ENCODE assay signal across 8 cellular contexts in the genomic region with DNA sequence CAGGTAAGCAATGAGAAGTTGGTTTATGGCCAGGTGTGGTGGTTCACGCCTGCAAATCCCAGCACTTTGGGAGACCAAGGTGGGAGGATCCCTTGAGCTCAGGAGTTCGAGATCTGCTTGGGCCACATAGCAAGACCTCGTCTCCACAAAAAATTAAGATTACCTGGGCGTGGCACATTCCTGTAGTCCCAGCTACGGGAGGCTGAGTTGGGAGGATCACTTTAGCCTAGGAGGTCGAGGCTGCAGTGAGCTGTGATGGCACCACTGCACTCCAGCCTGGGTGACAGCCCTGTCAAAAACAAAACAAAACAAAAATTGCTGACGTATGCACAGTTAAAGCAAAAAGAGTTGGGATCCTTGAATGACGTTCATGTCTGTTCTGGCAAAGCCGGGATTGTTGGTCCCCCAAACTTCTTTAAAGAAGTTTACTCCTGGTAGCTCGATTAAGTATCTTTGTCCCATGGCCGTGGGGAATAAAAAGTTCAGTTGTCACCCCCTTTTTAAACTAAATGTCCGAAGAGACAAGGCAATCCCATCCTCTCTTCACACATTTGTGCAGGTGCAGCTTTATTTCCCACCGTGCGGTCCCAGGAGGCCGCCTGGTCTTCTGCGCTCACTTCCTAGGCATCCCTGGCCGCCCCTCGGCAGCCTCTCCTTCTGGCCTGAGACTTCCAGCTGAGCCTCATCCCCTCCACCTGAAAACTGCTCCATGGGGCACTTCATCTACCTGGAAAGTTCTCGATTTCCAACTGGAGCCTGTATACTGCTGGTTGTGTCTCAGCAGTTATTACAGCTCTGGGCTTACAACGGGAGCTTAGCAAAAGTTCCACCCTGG. TPM values are rescaled to one million over a fixed set of nuclear protein-coding genes. Genes with fewer than 3 reads are reported as not detected.
DNase-seq lines count a peak whose midpoint lies in the region; ATAC-seq and TF ChIP-seq lines count a peak whose summit lies in the region.

No MANE protein-coding gene starts in this region.

- POLR2A ChIA-PET in OCI-LY7 (lab: Charles Lee) = interaction anchor here (0.9 to 1.7 kb wide), 5 partner anchors 9 to 79 kb away, joined by 3 to 8 read pairs (median 3); no protein-coding TSS in a partner anchor

- DNase-seq in GM23338 (ENCODE audit: low spot score) (no peak), OCI-LY7 (ENCODE audit: low spot score) (no peak), endodermal cell (no peak), G401 (ENCODE audit: low spot score) (no peak)
- DNase-seq in natural killer cell treated with Interleukin-12 subunit alpha and Interleukin-12 subunit beta and Interleukin-15 and Interleukin-18, amount 100 ng/mL, for 72 hours (ENCODE audit: low spot score) = no peak
- DNase-seq in effector CD8-positive, alpha-beta T cell (lab: John Stamatoyannopoulos, UW) = no peak

- H3K27me3 ChIP-seq in GM23338 (ENCODE audit: insufficient read depth) (no peaks in the 10 kb centered on the region), endodermal cell (ENCODE audit: control insufficient read depth, insufficient read depth, low read length, poor library complexity, severe bottlenecking) (no peaks in the 10 kb centered on the region)

- H3K36me3 ChIP-seq in GM23338 (ENCODE audit: insufficient read depth) = no peaks in the 10 kb centered on the region
- peaks cover 2% of the 10 kb centered on the region; the same call in 1 of the 2 replicates for H3K36me3 ChIP-seq in OCI-LY7 (ENCODE audit: insufficient read depth, low read length)
- no peaks in the 10 kb centered on the region for H3K36me3 ChIP-seq in endodermal cell (ENCODE audit: control insufficient read depth, insufficient read depth, low read length)

- H3K9me2 ChIP-seq in GM23338 (ENCODE audit: insufficient read depth) = peaks cover 3% of the 10 kb centered on the region; the same call in 1 of the 2 replicates
- no peaks in the 10 kb centered on the region for H3K9me2 ChIP-seq in OCI-LY7 (ENCODE audit: insufficient read depth, low read length)

- H3K79me2 ChIP-seq in GM23338 (replicated peaks; ENCODE audit: insufficient read depth) (peaks cover 35% of the 10 kb centered on the region), OCI-LY7 (ENCODE audit: insufficient read depth, low read depth, low read length) (peaks cover 37% of the 10 kb centered on the region)

- peak overlapping the region; percentile 95 for H3K27ac Mint-ChIP-seq in GM23338
- H3K27ac Mint-ChIP-seq in endodermal cell = peak overlapping the region; percentile 92
- peak overlapping the region; percentile 73 to 87 for H3K27ac Mint-ChIP-seq in natural killer cell treated with Interleukin-12 subunit alpha and Interleukin-12 subunit beta and Interleukin-15 and Interleukin-18, amount 100 ng/mL, for 72 hours

- H3K9ac ChIP-seq in endodermal cell (ENCODE audit: extremely low read depth, low read length, poor library complexity, severe bottlenecking) = peak overlapping the region; percentile 66

- H3K4me3 ChIP-seq in GM08714 (ENCODE audit: low read length) (peak overlapping the region; percentile 90), GM23338 (peak overlapping the region; percentile 99), OCI-LY7 (ENCODE audit: low read depth, low read length, poor library complexity, severe bottlenecking) (peak overlapping the region; percentile 77), endodermal cell (ENCODE audit: low read length) (peak overlapping the region; percentile 92)

- WGBS in endodermal cell (ENCODE audit: insufficient coverage in 1 of 2, insufficient read length in 1 of 2), 2 experiments = 62 to 70% methylated on average over 16 to 20 of the region's 20 CpGs

- H2AFZ ChIP-seq in GM23338 (peak overlapping the region; percentile 100), OCI-LY7 (ENCODE audit: low read length) (peak overlapping the region; percentile 86)

- intact Hi-C loops in OCI-LY7 (cut with micrococcal nuclease; ENCODE audit: unreplicated experiment) = no loop called here

- H3K4me2 ChIP-seq in GM23338 (peak overlapping the region; percentile 94), OCI-LY7 (ENCODE audit: low read length) (peak overlapping the region; percentile 74)

- peak overlapping the region; percentile 88 for H3K4me3 Mint-ChIP-seq in GM23338
- H3K4me3 Mint-ChIP-seq in endodermal cell = peak overlapping the region; percentile 87
- peak overlapping the region; percentile 88 for H3K4me3 Mint-ChIP-seq in natural killer cell treated with Interleukin-12 subunit alpha and Interleukin-12 subunit beta and Interleukin-15 and Interleukin-18, amount 100 ng/mL, for 72 hours

- H4K20me1 ChIP-seq in GM23338 (replicated peaks; ENCODE audit: insufficient read depth) (peaks cover 13% of the 10 kb centered on the region), OCI-LY7 (ENCODE audit: insufficient read depth, low read length) (peaks cover 16% of the 10 kb centered on the region)

- in situ Hi-C loops in G401 (cut with HindIII; ENCODE audit: low sequenced_read_pairs) = no loop called here

- TSS peak; percentile 59 for BruUV-seq in OCI-LY7 (replicated peaks; lab: Mats Ljungman, UMichigan)

- H3K27ac ChIP-seq in GM23338 (ENCODE audit: low read depth) = peak overlapping the region; percentile 98
- peak overlapping the region; percentile 16 for H3K27ac ChIP-seq in OCI-LY7 (ENCODE audit: low read depth, low read length, poor library complexity, severe bottlenecking)
- peak overlapping the region; percentile 71 for H3K27ac ChIP-seq in endodermal cell (ENCODE audit: low read depth, low read length)

- H3K36me3 Mint-ChIP-seq in GM23338 (ENCODE audit: low read depth) (no peaks in the 10 kb centered on the region), endodermal cell (ENCODE audit: low read depth) (peaks cover 7% of the 10 kb centered on the region)
- peaks cover 11% of the 10 kb centered on the region for H3K36me3 Mint-ChIP-seq in natural killer cell treated with Interleukin-12 subunit alpha and Interleukin-12 subunit beta and Interleukin-15 and Interleukin-18, amount 100 ng/mL, for 72 hours

- H3K9me3 Mint-ChIP-seq in GM23338 = no peaks in the 10 kb centered on the region
- no peaks in the 10 kb centered on the region for H3K9me3 Mint-ChIP-seq in endodermal cell
- no peaks in the 10 kb centered on the region for H3K9me3 Mint-ChIP-seq in natural killer cell treated with Interleukin-12 subunit alpha and Interleukin-12 subunit beta and Interleukin-15 and Interleukin-18, amount 100 ng/mL, for 72 hours

- H3K4me1 ChIP-seq in GM23338 (ENCODE audit: insufficient read depth) (peaks cover 23% of the 10 kb centered on the region), OCI-LY7 (ENCODE audit: insufficient read depth, low read length, poor library complexity, severe bottlenecking) (peaks cover 19% of the 10 kb centered on the region), endodermal cell (ENCODE audit: control insufficient read depth, insufficient read depth, low read length) (no peaks in the 10 kb centered on the region)

- H3K4me1 Mint-ChIP-seq in GM23338 (peaks cover 17% of the 10 kb centered on the region), endodermal cell (peaks cover 28% of the 10 kb centered on the region)
- H3K4me1 Mint-ChIP-seq in natural killer cell treated with Interleukin-12 subunit alpha and Interleukin-12 subunit beta and Interleukin-15 and Interleukin-18, amount 100 ng/mL, for 72 hours (ENCODE audit: low read depth in 2 of 2) = peaks cover 26 to 29% of the 10 kb centered on the region in 2 donors

- H3F3A ChIP-seq in GM23338 (replicated peaks; ENCODE audit: low read depth) = peaks cover 9% of the 10 kb centered on the region

- TF ChIP-seq CTCF in GM23338 (conservative IDR thresholded peaks at IDR 0.05; ENCODE audit: low read depth in 2 of 2) = no peak
- TF ChIP-seq CTCF in OCI-LY7 (conservative IDR thresholded peaks at IDR 0.05; ENCODE audit: low read length) = no peak
- TF ChIP-seq CTCF in endodermal cell (conservative IDR thresholded peaks at IDR 0.05) = no peak

- H3K9me3 ChIP-seq in OCI-LY7 (ENCODE audit: low read length) = no peaks in the 10 kb centered on the region
- no peaks in the 10 kb centered on the region for H3K9me3 ChIP-seq in endodermal cell (ENCODE audit: control insufficient read depth, low read length)

- CTCF ChIA-PET in OCI-LY7 (lab: Charles Lee; ENCODE audit: unreplicated experiment) = no interaction called here

- ATAC-seq in GM23338 = peak; percentile 32
- no peak for ATAC-seq in natural killer cell treated with Interleukin-12 subunit alpha and Interleukin-12 subunit beta and Interleukin-15 and Interleukin-18, amount 100 ng/mL, for 72 hours
- no peak for ATAC-seq in HG03442 (IDR thresholded peaks at IDR 0.05; ENCODE audit: unreplicated experiment)

- H3K27me3 Mint-ChIP-seq in GM23338 (ENCODE audit: insufficient read depth, low read depth, poor library complexity) (peaks cover 10% of the 10 kb centered on the region), endodermal cell (ENCODE audit: insufficient read depth) (no peaks in the 10 kb centered on the region)
- H3K27me3 Mint-ChIP-seq in natural killer cell treated with Interleukin-12 subunit alpha and Interleukin-12 subunit beta and Interleukin-15 and Interleukin-18, amount 100 ng/mL, for 72 hours = no peaks in the 10 kb centered on the region

TF ChIP-seq in GM23338, 12 proteins besides CTCF, POLR2A, EP300 and RAD21 (continues in another document):
- TF ChIP-seq NANOG (IDR thresholded peaks at IDR 0.05; ENCODE audit: borderline replicate concordance) (no peak), CREB1 (CRISPR knock-in tag; IDR thresholded peaks at IDR 0.05; ENCODE audit: low read depth) (no peak)

RNA-seq across cellular contexts. Expression of a gene that starts 0.8 kb away (rescaled TPM):
- 13.5 and 15.4 TPM in 2 replicates for total RNA-seq in GM23338 (2014; rRNA removed; shearing (Covaris generic))
- polyA plus RNA-seq in GM23338 (2016; fragmentation: Nextera tagmentation; extraction: Ambion mirVana) = 3.1 and 4.5 TPM in 2 replicates
- total RNA-seq in OCI-LY7 (2014; rRNA removed; shearing (Covaris generic)) = 11.4 and 15.1 TPM in 2 replicates
- total RNA-seq in OCI-LY7 (2022) (18.3 and 19.8 TPM in 2 replicates), endodermal cell (10 to 100 TPM; 17.4 to 26.9 TPM)
- polyA plus RNA-seq in endodermal cell (2013, experiment 1 of 2) = 14.2 TPM
- 11.8 TPM for polyA plus RNA-seq in endodermal cell (2013, experiment 2 of 2)
- 10 to 100 TPM; 30.0 to 34.5 TPM for total RNA-seq in natural killer cell treated with Interleukin-12 subunit alpha and Interleukin-12 subunit beta and Interleukin-15 and Interleukin-18, amount 100 ng/mL, for 72 hours
- total RNA-seq in G401 (2014; rRNA removed; shearing (Covaris generic)) = 6.0 and 6.4 TPM in 2 replicates

Comparison
In these comparisons a context has a peak if more than half of its experiments do, and no peak if none do; other contexts are left out.
1. H3K27ac ChIP-seq: peak in every context shown above with its lines; median percentile 98 in GM23338; 71 in endodermal cell; 16 in OCI-LY7.